ENCODE assay signal across 1 cellular context in the genomic region with DNA sequence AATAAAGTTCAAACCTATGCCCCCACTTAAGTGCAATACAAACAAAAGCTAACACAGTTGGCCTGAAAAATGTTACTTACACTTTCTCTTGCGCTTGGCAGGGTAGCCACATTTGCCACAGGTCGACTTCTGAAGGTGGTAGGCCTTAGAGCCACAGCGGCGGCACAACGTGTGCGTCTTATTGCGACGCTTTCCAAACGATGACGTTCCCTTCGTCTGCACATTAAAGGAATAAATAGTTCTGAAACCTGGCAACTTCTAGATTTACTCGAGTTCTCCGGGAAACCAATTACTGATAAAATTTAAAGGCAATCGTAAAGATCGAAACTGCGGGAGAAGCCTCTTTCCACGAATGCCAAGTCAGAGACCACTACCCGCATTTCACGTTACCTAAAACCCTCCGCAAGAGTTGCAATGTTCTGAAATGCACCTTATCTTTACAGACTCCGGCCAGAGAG.
TF ChIP-seq lines count a peak whose summit lies in the region.

No MANE protein-coding gene starts in this region.

TF ChIP-seq in GM23338, 12 proteins besides CTCF, POLR2A, EP300 and RAD21 (continued from another document):
- TF ChIP-seq, protein P1, sequence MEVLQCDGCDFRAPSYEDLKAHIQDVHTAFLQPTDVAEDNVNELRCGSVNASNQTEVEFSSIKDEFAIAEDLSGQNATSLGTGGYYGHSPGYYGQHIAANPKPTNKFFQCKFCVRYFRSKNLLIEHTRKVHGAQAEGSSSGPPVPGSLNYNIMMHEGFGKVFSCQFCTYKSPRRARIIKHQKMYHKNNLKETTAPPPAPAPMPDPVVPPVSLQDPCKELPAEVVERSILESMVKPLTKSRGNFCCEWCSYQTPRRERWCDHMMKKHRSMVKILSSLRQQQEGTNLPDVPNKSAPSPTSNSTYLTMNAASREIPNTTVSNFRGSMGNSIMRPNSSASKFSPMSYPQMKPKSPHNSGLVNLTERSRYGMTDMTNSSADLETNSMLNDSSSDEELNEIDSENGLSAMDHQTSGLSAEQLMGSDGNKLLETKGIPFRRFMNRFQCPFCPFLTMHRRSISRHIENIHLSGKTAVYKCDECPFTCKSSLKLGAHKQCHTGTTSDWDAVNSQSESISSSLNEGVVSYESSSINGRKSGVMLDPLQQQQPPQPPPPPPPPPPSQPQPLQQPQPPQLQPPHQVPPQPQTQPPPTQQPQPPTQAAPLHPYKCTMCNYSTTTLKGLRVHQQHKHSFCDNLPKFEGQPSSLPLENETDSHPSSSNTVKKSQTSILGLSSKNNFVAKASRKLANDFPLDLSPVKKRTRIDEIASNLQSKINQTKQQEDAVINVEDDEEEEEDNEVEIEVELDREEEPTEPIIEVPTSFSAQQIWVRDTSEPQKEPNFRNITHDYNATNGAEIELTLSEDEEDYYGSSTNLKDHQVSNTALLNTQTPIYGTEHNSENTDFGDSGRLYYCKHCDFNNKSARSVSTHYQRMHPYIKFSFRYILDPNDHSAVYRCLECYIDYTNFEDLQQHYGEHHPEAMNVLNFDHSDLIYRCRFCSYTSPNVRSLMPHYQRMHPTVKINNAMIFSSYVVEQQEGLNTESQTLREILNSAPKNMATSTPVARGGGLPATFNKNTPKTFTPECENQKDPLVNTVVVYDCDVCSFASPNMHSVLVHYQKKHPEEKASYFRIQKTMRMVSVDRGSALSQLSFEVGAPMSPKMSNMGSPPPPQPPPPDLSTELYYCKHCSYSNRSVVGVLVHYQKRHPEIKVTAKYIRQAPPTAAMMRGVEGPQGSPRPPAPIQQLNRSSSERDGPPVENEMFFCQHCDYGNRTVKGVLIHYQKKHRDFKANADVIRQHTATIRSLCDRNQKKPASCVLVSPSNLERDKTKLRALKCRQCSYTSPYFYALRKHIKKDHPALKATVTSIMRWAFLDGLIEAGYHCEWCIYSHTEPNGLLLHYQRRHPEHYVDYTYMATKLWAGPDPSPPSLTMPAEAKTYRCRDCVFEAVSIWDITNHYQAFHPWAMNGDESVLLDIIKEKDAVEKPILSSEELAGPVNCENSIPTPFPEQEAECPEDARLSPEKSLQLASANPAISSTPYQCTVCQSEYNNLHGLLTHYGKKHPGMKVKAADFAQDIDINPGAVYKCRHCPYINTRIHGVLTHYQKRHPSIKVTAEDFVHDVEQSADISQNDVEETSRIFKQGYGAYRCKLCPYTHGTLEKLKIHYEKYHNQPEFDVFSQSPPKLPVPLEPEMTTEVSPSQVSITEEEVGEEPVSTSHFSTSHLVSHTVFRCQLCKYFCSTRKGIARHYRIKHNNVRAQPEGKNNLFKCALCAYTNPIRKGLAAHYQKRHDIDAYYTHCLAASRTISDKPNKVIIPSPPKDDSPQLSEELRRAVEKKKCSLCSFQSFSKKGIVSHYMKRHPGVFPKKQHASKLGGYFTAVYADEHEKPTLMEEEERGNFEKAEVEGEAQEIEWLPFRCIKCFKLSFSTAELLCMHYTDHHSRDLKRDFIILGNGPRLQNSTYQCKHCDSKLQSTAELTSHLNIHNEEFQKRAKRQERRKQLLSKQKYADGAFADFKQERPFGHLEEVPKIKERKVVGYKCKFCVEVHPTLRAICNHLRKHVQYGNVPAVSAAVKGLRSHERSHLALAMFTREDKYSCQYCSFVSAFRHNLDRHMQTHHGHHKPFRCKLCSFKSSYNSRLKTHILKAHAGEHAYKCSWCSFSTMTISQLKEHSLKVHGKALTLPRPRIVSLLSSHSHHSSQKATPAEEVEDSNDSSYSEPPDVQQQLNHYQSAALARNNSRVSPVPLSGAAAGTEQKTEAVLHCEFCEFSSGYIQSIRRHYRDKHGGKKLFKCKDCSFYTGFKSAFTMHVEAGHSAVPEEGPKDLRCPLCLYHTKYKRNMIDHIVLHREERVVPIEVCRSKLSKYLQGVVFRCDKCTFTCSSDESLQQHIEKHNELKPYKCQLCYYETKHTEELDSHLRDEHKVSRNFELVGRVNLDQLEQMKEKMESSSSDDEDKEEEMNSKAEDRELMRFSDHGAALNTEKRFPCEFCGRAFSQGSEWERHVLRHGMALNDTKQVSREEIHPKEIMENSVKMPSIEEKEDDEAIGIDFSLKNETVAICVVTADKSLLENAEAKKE (CRISPR knock-in tag; IDR thresholded peaks at IDR 0.05), result no peak
- TF ChIP-seq, protein P2, sequence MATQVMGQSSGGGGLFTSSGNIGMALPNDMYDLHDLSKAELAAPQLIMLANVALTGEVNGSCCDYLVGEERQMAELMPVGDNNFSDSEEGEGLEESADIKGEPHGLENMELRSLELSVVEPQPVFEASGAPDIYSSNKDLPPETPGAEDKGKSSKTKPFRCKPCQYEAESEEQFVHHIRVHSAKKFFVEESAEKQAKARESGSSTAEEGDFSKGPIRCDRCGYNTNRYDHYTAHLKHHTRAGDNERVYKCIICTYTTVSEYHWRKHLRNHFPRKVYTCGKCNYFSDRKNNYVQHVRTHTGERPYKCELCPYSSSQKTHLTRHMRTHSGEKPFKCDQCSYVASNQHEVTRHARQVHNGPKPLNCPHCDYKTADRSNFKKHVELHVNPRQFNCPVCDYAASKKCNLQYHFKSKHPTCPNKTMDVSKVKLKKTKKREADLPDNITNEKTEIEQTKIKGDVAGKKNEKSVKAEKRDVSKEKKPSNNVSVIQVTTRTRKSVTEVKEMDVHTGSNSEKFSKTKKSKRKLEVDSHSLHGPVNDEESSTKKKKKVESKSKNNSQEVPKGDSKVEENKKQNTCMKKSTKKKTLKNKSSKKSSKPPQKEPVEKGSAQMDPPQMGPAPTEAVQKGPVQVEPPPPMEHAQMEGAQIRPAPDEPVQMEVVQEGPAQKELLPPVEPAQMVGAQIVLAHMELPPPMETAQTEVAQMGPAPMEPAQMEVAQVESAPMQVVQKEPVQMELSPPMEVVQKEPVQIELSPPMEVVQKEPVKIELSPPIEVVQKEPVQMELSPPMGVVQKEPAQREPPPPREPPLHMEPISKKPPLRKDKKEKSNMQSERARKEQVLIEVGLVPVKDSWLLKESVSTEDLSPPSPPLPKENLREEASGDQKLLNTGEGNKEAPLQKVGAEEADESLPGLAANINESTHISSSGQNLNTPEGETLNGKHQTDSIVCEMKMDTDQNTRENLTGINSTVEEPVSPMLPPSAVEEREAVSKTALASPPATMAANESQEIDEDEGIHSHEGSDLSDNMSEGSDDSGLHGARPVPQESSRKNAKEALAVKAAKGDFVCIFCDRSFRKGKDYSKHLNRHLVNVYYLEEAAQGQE (IDR thresholded peaks at IDR 0.05; ENCODE audit: unreplicated experiment), result no peak
- no peak for TF ChIP-seq NANOG (IDR thresholded peaks at IDR 0.05; ENCODE audit: borderline replicate concordance)
- TF ChIP-seq ZNF114 (CRISPR knock-in tag; IDR thresholded peaks at IDR 0.05), result no peak
- no peak for TF ChIP-seq CREB1 (CRISPR knock-in tag; IDR thresholded peaks at IDR 0.05; ENCODE audit: low read depth)
- TF ChIP-seq JUNB (IDR thresholded peaks at IDR 0.05; ENCODE audit: unreplicated experiment), result no peak
- no peak for TF ChIP-seq ZNF331 (CRISPR knock-in tag; IDR thresholded peaks at IDR 0.05; ENCODE audit: low read depth)
- no peak for TF ChIP-seq STAT1 (IDR thresholded peaks at IDR 0.05; ENCODE audit: unreplicated experiment)
